Comparison of ENCODE assay signal across 9 cellular contexts in genomic region chr9:76999261-76999660, GRCh38. TPM values are rescaled to one million over a fixed set of nuclear protein-coding genes. Genes with fewer than 3 reads are reported as not detected.
"Had no signal": no experiment of that assay in that cellular context is flagged by ENCODE, and none has a peak within 500 bp of the region (broad histone marks: within the 10 kb centered on the region; RNA-seq: fewer than 3 reads in every experiment).

No MANE protein-coding gene starts in this region.

- ATAC-seq: HepG2, K562 had no signal

- H3K27ac ChIP-seq: HL-60, KMS-11 had no signal

- H3K4me3 ChIP-seq: K562 had no signal

- DNase-seq: IMR-90, KBM-7, KG1 had no signal

RNA-seq across cellular contexts. Expression of gene FOXB2, which starts 20.2 kb away (rescaled TPM):
- total RNA-seq: HepG2, HT-29, HT1080, IMR-90, K562 had no signal
